1 cellular context compared by ENCODE assay signal in genomic region chr13:103188688-103189326, GRCh38.
TF ChIP-seq lines count a peak whose summit lies in the region.

No MANE protein-coding gene starts in this region.

TF ChIP-seq in WTC11, 78 proteins besides CTCF, POLR2A, EP300 and RAD21 (continued from another document):
- TF ChIP-seq ATF6 (CRISPR knock-in tag; IDR thresholded peaks at IDR 0.05) (no peak), PRDM15 (CRISPR knock-in tag; IDR thresholded peaks at IDR 0.05) (no peak), HMGA2 (CRISPR knock-in tag; IDR thresholded peaks at IDR 0.05) (no peak), CREM (CRISPR knock-in tag; IDR thresholded peaks at IDR 0.05) (no peak), ZNF138 (CRISPR knock-in tag; conservative IDR thresholded peaks at IDR 0.05) (no peak), ESRRA (CRISPR knock-in tag; IDR thresholded peaks at IDR 0.05; ENCODE audit: borderline replicate concordance) (no peak), KAT7 (CRISPR knock-in tag; IDR thresholded peaks at IDR 0.05; ENCODE audit: borderline replicate concordance) (no peak), NR3C1 (CRISPR knock-in tag; conservative IDR thresholded peaks at IDR 0.05; ENCODE audit: low read depth) (no peak), ETV6 (CRISPR knock-in tag; IDR thresholded peaks at IDR 0.05) (no peak), SOX15 (CRISPR knock-in tag; IDR thresholded peaks at IDR 0.05) (no peak), FOXJ3 (CRISPR knock-in tag; IDR thresholded peaks at IDR 0.05; ENCODE audit: borderline replicate concordance) (no peak), GABPB1 (CRISPR knock-in tag; IDR thresholded peaks at IDR 0.05) (no peak), GRHL2 (CRISPR knock-in tag; IDR thresholded peaks at IDR 0.05; ENCODE audit: insufficient replicate concordance, severe bottlenecking) (no peak)
- TF ChIP-seq, protein P1, sequence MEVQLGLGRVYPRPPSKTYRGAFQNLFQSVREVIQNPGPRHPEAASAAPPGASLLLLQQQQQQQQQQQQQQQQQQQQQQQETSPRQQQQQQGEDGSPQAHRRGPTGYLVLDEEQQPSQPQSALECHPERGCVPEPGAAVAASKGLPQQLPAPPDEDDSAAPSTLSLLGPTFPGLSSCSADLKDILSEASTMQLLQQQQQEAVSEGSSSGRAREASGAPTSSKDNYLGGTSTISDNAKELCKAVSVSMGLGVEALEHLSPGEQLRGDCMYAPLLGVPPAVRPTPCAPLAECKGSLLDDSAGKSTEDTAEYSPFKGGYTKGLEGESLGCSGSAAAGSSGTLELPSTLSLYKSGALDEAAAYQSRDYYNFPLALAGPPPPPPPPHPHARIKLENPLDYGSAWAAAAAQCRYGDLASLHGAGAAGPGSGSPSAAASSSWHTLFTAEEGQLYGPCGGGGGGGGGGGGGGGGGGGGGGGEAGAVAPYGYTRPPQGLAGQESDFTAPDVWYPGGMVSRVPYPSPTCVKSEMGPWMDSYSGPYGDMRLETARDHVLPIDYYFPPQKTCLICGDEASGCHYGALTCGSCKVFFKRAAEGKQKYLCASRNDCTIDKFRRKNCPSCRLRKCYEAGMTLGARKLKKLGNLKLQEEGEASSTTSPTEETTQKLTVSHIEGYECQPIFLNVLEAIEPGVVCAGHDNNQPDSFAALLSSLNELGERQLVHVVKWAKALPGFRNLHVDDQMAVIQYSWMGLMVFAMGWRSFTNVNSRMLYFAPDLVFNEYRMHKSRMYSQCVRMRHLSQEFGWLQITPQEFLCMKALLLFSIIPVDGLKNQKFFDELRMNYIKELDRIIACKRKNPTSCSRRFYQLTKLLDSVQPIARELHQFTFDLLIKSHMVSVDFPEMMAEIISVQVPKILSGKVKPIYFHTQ (CRISPR knock-in tag; IDR thresholded peaks at IDR 0.05) = no peak
TF ChIP-seq in WTC11: peak in this region for 0.
